Comparison of ENCODE assay signal across 1 cellular context in the genomic region with DNA sequence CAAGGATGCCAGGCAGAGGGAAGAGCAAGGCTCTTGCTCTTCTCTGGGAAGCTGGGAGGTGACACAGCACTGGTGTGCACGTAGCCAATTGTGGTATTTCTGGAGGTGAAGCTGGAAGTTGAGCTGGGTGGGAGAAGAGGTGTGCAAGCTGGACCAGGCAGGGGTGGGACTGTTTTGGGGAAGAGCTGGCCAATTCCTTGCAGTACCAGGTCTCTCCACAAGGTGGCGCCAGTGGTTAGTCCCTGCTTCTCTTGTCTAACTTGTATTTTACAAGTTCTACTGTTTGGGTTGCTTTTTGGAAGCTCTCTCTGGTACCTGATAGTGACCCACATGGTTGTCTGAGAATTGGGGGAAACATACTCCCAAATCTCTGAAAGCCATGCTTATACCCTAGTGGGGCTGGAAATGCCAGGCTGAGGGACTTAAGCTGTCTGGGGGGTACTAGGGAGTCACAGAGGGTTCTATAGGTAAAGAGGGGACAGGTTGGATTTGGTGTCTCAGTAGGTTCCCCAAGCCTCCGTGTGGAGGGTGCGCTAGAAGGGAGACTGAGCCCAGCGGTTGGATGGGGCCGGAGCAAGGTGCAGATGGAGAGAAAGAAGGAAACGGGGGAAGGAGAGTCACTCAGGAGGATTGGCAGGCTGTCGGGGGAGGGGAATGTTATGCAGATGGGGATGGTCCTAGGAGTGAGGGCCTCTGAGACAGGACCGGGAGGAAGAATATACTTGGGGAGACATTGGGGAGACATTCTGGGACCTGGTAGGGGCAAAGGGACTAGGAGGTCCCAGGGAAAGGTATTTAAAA.
TF ChIP-seq lines count a peak whose summit lies in the region.

No MANE protein-coding gene starts in this region.

TF ChIP-seq in HEK293, 187 proteins besides CTCF, POLR2A, EP300 and RAD21 (continued from another document):
- TF ChIP-seq, protein P1, sequence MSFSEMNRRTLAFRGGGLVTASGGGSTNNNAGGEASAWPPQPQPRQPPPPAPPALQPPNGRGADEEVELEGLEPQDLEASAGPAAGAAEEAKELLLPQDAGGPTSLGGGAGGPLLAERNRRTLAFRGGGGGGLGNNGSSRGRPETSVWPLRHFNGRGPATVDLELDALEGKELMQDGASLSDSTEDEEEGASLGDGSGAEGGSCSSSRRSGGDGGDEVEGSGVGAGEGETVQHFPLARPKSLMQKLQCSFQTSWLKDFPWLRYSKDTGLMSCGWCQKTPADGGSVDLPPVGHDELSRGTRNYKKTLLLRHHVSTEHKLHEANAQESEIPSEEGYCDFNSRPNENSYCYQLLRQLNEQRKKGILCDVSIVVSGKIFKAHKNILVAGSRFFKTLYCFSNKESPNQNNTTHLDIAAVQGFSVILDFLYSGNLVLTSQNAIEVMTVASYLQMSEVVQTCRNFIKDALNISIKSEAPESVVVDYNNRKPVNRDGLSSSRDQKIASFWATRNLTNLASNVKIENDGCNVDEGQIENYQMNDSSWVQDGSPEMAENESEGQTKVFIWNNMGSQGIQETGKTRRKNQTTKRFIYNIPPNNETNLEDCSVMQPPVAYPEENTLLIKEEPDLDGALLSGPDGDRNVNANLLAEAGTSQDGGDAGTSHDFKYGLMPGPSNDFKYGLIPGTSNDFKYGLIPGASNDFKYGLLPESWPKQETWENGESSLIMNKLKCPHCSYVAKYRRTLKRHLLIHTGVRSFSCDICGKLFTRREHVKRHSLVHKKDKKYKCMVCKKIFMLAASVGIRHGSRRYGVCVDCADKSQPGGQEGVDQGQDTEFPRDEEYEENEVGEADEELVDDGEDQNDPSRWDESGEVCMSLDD (tag by site-specific recombination; IDR thresholded peaks at IDR 0.05) = peak; percentile 32; the same call in 1 of the 2 replicates
- TF ChIP-seq ZNF16 (tag by site-specific recombination; IDR thresholded peaks at IDR 0.05; ENCODE audit: low read depth) (peak; percentile 99), ZBTB17 (tag by site-specific recombination; IDR thresholded peaks at IDR 0.05) (peak; percentile 51; the same call in 1 of the 2 replicates), ZNF654 (tag by site-specific recombination; IDR thresholded peaks at IDR 0.05; ENCODE audit: low read depth) (peak; percentile 78), ZNF239 (tag by site-specific recombination; IDR thresholded peaks at IDR 0.05) (no peak), ZNF341 (tag by site-specific recombination; IDR thresholded peaks at IDR 0.05; ENCODE audit: low read depth) (peak; percentile 98), ZNF473 (tag by site-specific recombination; IDR thresholded peaks at IDR 0.05) (0 out of 2 replicates have a peak, but pooled peaks have one; percentile 32), SP2 (tag by site-specific recombination; IDR thresholded peaks at IDR 0.05) (0 out of 2 replicates have a peak, but pooled peaks have one; percentile 6), ZNF366 (tag by site-specific recombination; conservative IDR thresholded peaks at IDR 0.05) (peak; percentile 50; the same call in 1 of the 2 replicates)
- TF ChIP-seq, protein P2, sequence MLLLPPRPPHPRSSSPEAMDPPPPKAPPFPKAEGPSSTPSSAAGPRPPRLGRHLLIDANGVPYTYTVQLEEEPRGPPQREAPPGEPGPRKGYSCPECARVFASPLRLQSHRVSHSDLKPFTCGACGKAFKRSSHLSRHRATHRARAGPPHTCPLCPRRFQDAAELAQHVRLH (tag by site-specific recombination; IDR thresholded peaks at IDR 0.05) = peak; percentile 84
